ENCODE assay signal across 1 cellular context in genomic region chr1:151165738-151166505, GRCh38.
TF ChIP-seq lines count a peak whose summit lies in the region.

TSS of gene LYSMD1 (minus strand) at chr1:151165902. CDS start at chr1:151165258, 644 bp downstream.
TSS of gene SCNM1 (plus strand) at chr1:151166144. CDS start at chr1:151166153, 9 bp downstream.

TF ChIP-seq in GM12878, 131 proteins besides CTCF, POLR2A, EP300 and RAD21 (continued from another document):
- TF ChIP-seq PRDM15 (CRISPR knock-in tag; IDR thresholded peaks at IDR 0.05): no peak
- no peak for TF ChIP-seq EZH2 (IDR thresholded peaks at IDR 0.05; ENCODE audit: borderline replicate concordance, control insufficient read depth, low read depth, low read length)
- peak; percentile 25 for TF ChIP-seq MEF2B (IDR thresholded peaks at IDR 0.05; ENCODE audit: partially characterized antibody, poor library complexity, severe bottlenecking)
- peak; percentile 24 for TF ChIP-seq MLLT1 (IDR thresholded peaks at IDR 0.05)
- TF ChIP-seq TBL1XR1 (IDR thresholded peaks at IDR 0.05; ENCODE audit: low read depth, low read length): peak; percentile 77
- no peak for TF ChIP-seq ZNF217 (IDR thresholded peaks at IDR 0.05)
